Comparison of ENCODE assay signal across 8 cellular contexts in genomic region chr6:165850434-165851019, GRCh38.
A peak's percentile ranks its signal among the peaks of the same experiment; 100 is the strongest.
DNase-seq lines count a peak whose midpoint lies in the region; ATAC-seq and TF ChIP-seq lines count a peak whose summit lies in the region.

No MANE protein-coding gene starts in this region.

- H3K36me3 ChIP-seq in body of pancreas (replicated peaks in 1 of 2; ENCODE audit: insufficient read depth in 1 of 2, low read depth in 2 of 2), result no peaks in the 10 kb centered on the region

- no peak for TF ChIP-seq POLR2A in body of pancreas (IDR thresholded peaks at IDR 0.05)

- no peaks in the 10 kb centered on the region for H3K9me3 ChIP-seq in body of pancreas

- H3K36me3 Mint-ChIP-seq in activated T-helper 17 cell treated with anti-CD3 and anti-CD28 coated beads, Interleukin-2, amount 50 U/mL, for 72 hours (ENCODE audit: low read depth), result no peaks in the 10 kb centered on the region

- no peaks in the 10 kb centered on the region for H3K4me1 Mint-ChIP-seq in activated T-helper 17 cell treated with anti-CD3 and anti-CD28 coated beads, Interleukin-2, amount 50 U/mL, for 72 hours

- no peak overlapping the region for H3K27ac ChIP-seq in body of pancreas

- DNase-seq in GM12864 (ENCODE audit: low read depth) (no peak), LHCN-M2 (ENCODE audit: low read depth) (peak; percentile 32), T-helper 9 cell (peak; percentile 40), body of pancreas (peak; percentile 65 to 80 (median 74)), iPS-NIHi7 (ENCODE audit: extremely low spot score) (peak; percentile 76)
- peak; percentile 58 for DNase-seq in stimulated activated CD4-positive, alpha-beta T cell treated with anti-CD3 and anti-CD28 coated beads, Interleukin-12 subunit alpha, Interleukin-12 subunit beta, amount 100 ng/mL, for 4 hours

- peaks cover 51% of the 10 kb centered on the region for H3K27me3 Mint-ChIP-seq in activated T-helper 17 cell treated with anti-CD3 and anti-CD28 coated beads, Interleukin-2, amount 50 U/mL, for 72 hours

- peaks cover 0 to 22% of the 10 kb centered on the region in 2 donors for H3K27me3 ChIP-seq in body of pancreas

- peaks cover 12% of the 10 kb centered on the region for H3K4me1 ChIP-seq in body of pancreas

- H3K9me3 Mint-ChIP-seq in activated T-helper 17 cell treated with anti-CD3 and anti-CD28 coated beads, Interleukin-2, amount 50 U/mL, for 72 hours, result no peaks in the 10 kb centered on the region

- ATAC-seq in GM21786 (IDR thresholded peaks at IDR 0.05; ENCODE audit: unreplicated experiment) (peak; percentile 79), body of pancreas (peak; percentile 83)
- ATAC-seq in activated T-helper 17 cell treated with anti-CD3 and anti-CD28 coated beads, Interleukin-2, amount 50 U/mL, for 72 hours (replicated peaks), result no peak

- no peak overlapping the region for H3K4me3 Mint-ChIP-seq in activated T-helper 17 cell treated with anti-CD3 and anti-CD28 coated beads, Interleukin-2, amount 50 U/mL, for 72 hours

- H3K4me3 ChIP-seq in GM12864 (ENCODE audit: low read depth, low read length), result no peak overlapping the region
- no peak overlapping the region for H3K4me3 ChIP-seq in body of pancreas

- H3K27ac Mint-ChIP-seq in activated T-helper 17 cell treated with anti-CD3 and anti-CD28 coated beads, Interleukin-2, amount 50 U/mL, for 72 hours, result no peak overlapping the region

- 11% methylated on average over 9 of the region's 9 CpGs for WGBS in body of pancreas, 2 donors

- intact Hi-C loops in body of pancreas (cut with DNase I), result loop anchor here (10.0 kb wide), 1 partner anchor 126 kb away; no protein-coding TSS in a partner anchor

- TF ChIP-seq CTCF in GM12864 (IDR thresholded peaks at IDR 0.05; ENCODE audit: low read depth, low read length, missing control alignments), result peak; percentile 94
- peak; percentile 84 to 99 (median 88) for TF ChIP-seq CTCF in body of pancreas (IDR thresholded peaks at IDR 0.05)
